In the genomic region with DNA sequence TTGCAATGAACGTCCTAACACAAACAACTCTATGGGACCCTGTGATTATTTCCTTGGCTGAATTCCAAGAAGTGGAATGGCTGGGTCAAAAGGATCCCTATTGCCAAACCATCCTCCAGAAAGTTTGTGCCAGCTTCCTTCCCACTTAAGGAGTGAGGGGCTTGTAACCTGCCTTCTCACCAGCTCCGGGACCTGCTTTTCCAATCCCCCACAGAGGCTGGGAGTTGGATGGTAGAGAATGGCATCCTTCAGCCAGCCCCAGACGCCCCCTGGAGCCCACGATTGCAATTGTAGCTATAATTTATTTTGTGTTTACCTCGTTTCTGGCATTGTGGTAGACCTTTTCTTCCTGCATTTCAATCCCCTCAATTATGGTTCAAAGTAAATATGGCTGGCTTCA, we compare ENCODE assay signal across 8 cellular contexts. TPM values are rescaled to one million over a fixed set of nuclear protein-coding genes. Genes with fewer than 3 reads are reported as not detected.
DNase-seq lines count a peak whose midpoint lies in the region; ATAC-seq and TF ChIP-seq lines count a peak whose summit lies in the region.

No MANE protein-coding gene starts in this region.

- no peaks in the 10 kb centered on the region for H3K9me3 ChIP-seq in heart right ventricle
- H3K9me3 ChIP-seq in thoracic aorta = no peaks in the 10 kb centered on the region

- ATAC-seq in heart right ventricle (no peak), thoracic aorta (ENCODE audit: insufficient number of reproducible peaks, low FRiP score, low read depth) (no peak), GM19455 (IDR thresholded peaks at IDR 0.05; ENCODE audit: unreplicated experiment) (no peak), HG03097 (IDR thresholded peaks at IDR 0.05; ENCODE audit: low FRiP score, unreplicated experiment) (no peak)
- no peak for ATAC-seq in stimulated activated effector memory CD8-positive, alpha-beta T cell treated with anti-CD3 and anti-CD28 coated beads, Interleukin-12 subunit alpha, Interleukin-12 subunit beta, amount 100 ng/mL, for 72 hours

- TF ChIP-seq CTCF in heart right ventricle (IDR thresholded peaks at IDR 0.05) = peak in 8 of 9 donors; percentile 6 to 51 (median 38)
- TF ChIP-seq CTCF in endothelial cell (IDR thresholded peaks at IDR 0.05; ENCODE audit: unreplicated experiment) = peak; percentile 32
- peak; percentile 8 for TF ChIP-seq CTCF in thoracic aorta (IDR thresholded peaks at IDR 0.05)

- H3K27ac Mint-ChIP-seq in endothelial cell (ENCODE audit: unreplicated experiment) = no peak overlapping the region
- H3K27ac Mint-ChIP-seq in stimulated activated effector memory CD8-positive, alpha-beta T cell treated with anti-CD3 and anti-CD28 coated beads, Interleukin-12 subunit alpha, Interleukin-12 subunit beta, amount 100 ng/mL, for 72 hours = no peak overlapping the region

- H3K4me1 Mint-ChIP-seq in endothelial cell (ENCODE audit: unreplicated experiment) = no peaks in the 10 kb centered on the region
- no peaks in the 10 kb centered on the region for H3K4me1 Mint-ChIP-seq in stimulated activated effector memory CD8-positive, alpha-beta T cell treated with anti-CD3 and anti-CD28 coated beads, Interleukin-12 subunit alpha, Interleukin-12 subunit beta, amount 100 ng/mL, for 72 hours

- H3K27me3 ChIP-seq in heart right ventricle = peaks cover 0 to 53% (median 40%) of the 10 kb centered on the region in 7 donors
- H3K27me3 ChIP-seq in thoracic aorta (replicated peaks; ENCODE audit: insufficient read depth) = no peaks in the 10 kb centered on the region

- H3K27me3 Mint-ChIP-seq in endothelial cell (ENCODE audit: unreplicated experiment) = peaks cover 3% of the 10 kb centered on the region

- no peak overlapping the region for H3K4me3 Mint-ChIP-seq in endothelial cell (ENCODE audit: unreplicated experiment)
- H3K4me3 Mint-ChIP-seq in stimulated activated effector memory CD8-positive, alpha-beta T cell treated with anti-CD3 and anti-CD28 coated beads, Interleukin-12 subunit alpha, Interleukin-12 subunit beta, amount 100 ng/mL, for 72 hours = no peak overlapping the region

- intact Hi-C loops in heart right ventricle (cut with DNase I) = loop anchor here in 9 of 10 donors (5.0 to 10.0 kb wide), 5 partner anchors 154 to 394 kb away; no protein-coding TSS in a partner anchor
- intact Hi-C loops in cardiac septum (cut with DNase I) = loop anchor here (5.0 to 10.0 kb wide), 2 partner anchors 166 to 404 kb away; no protein-coding TSS in a partner anchor

- DNase-seq in heart right ventricle (no peak), cardiac septum (ENCODE audit: low spot score) (no peak), NCI-H524 treated with DMSO at 0.1 percent for 48 hours (lab: John Stamatoyannopoulos, UW) (peak; percentile 17), endothelial cell (ENCODE audit: low spot score) (peak; percentile 66), thoracic aorta (ENCODE audit: low spot score) (no peak)
- no peak for DNase-seq in stimulated activated effector memory CD8-positive, alpha-beta T cell treated with anti-CD3 and anti-CD28 coated beads, Interleukin-12 subunit alpha, Interleukin-12 subunit beta, amount 100 ng/mL, for 72 hours (ENCODE audit: low spot score in 2 of 2)

- H3K27ac ChIP-seq in heart right ventricle = no peak overlapping the region
- no peak overlapping the region for H3K27ac ChIP-seq in thoracic aorta

- H3K4me3 ChIP-seq in heart right ventricle (no peak overlapping the region), thoracic aorta (no peak overlapping the region)

- H3K36me3 Mint-ChIP-seq in endothelial cell (ENCODE audit: low read depth, unreplicated experiment) = no peaks in the 10 kb centered on the region
- H3K36me3 Mint-ChIP-seq in stimulated activated effector memory CD8-positive, alpha-beta T cell treated with anti-CD3 and anti-CD28 coated beads, Interleukin-12 subunit alpha, Interleukin-12 subunit beta, amount 100 ng/mL, for 72 hours = no peaks in the 10 kb centered on the region

- no peaks in the 10 kb centered on the region for H3K36me3 ChIP-seq in heart right ventricle
- H3K36me3 ChIP-seq in thoracic aorta = no peaks in the 10 kb centered on the region

- no peaks in the 10 kb centered on the region for H3K9me3 Mint-ChIP-seq in endothelial cell (ENCODE audit: unreplicated experiment)
- H3K9me3 Mint-ChIP-seq in stimulated activated effector memory CD8-positive, alpha-beta T cell treated with anti-CD3 and anti-CD28 coated beads, Interleukin-12 subunit alpha, Interleukin-12 subunit beta, amount 100 ng/mL, for 72 hours = no peaks in the 10 kb centered on the region

- 1 to 4% methylated on average over 5 of the region's 5 CpGs for WGBS in heart right ventricle, 2 donors

- H3K4me1 ChIP-seq in heart right ventricle (peaks cover 0 to 14% (median 0%) of the 10 kb centered on the region in 9 donors), thoracic aorta (ENCODE audit: control insufficient read depth in 1 of 2, low read depth in 2 of 2) (peaks cover 0 to 14% of the 10 kb centered on the region in 2 donors)

RNA-seq across cellular contexts. Expression of a gene that starts 9.7 kb away (rescaled TPM):
- total RNA-seq in heart right ventricle (under 1 TPM in 1 of 10 donors, not detected in 9; 0.09 TPM), cardiac septum (not detected), endothelial cell (ENCODE audit: unreplicated experiment) (12.0 TPM), thoracic aorta (not detected)
- polyA plus RNA-seq in heart right ventricle = not detected

RNA-seq across cellular contexts. Expression of a gene that starts 30.4 kb away (rescaled TPM):
- total RNA-seq in heart right ventricle (1 to 10 TPM in 2 of 10 donors, under 1 TPM in 8; 0.08 to 7.2 (median 0.53) TPM), cardiac septum (0.46 TPM), endothelial cell (ENCODE audit: unreplicated experiment) (6.6 TPM), thoracic aorta (under 1 TPM in 1 of 2 donors, not detected in 1; under 0.01 TPM)
- 1 to 10 TPM in 1 of 2 donors, under 1 TPM in 1; under 0.01 to 1.5 TPM for polyA plus RNA-seq in heart right ventricle

RNA-seq across cellular contexts. Expression of a gene that starts 53.2 kb away (rescaled TPM):
- total RNA-seq in heart right ventricle = 10 to 100 TPM; 51.4 to 93.8 (median 64.2) TPM
- polyA plus RNA-seq in heart right ventricle = 10 to 100 TPM in 1 of 2 donors, 1 to 10 TPM in 1; 9.4 to 11.6 TPM
- 45.9 TPM for total RNA-seq in cardiac septum
- 42.4 TPM for total RNA-seq in endothelial cell (ENCODE audit: unreplicated experiment)
- total RNA-seq in thoracic aorta = 10 to 100 TPM; 38.3 to 44.4 TPM

Comparison
In these comparisons a context has a peak if more than half of its experiments do, and no peak if none do; other contexts are left out.
1. DNase-seq: peak in NCI-H524 treated with DMSO at 0.1 percent for 48 hours (single experiment) and endothelial cell (single experiment); none in heart right ventricle (0 of 2), cardiac septum (single experiment), thoracic aorta (single experiment) and stimulated activated effector memory CD8-positive, alpha-beta T cell treated with anti-CD3 and anti-CD28 coated beads, Interleukin-12 subunit alpha, Interleukin-12 subunit beta, amount 100 ng/mL, for 72 hours (0 of 2).
2. RNA of a gene that starts 9.7 kb away (total RNA-seq): 12.0 TPM in endothelial cell (single experiment); not detected in cardiac septum (single experiment), 0.09 TPM in heart right ventricle and not detected in thoracic aorta; every median in the first group is over 10 times any median in the second.
3. Peak in every context shown above with its lines, with median percentiles within 50 percentile points of each other: CTCF ChIP-seq.